ENCODE assay signal across 8 cellular contexts in genomic region chr10:87342704-87343258, GRCh38. TPM values are rescaled to one million over a fixed set of nuclear protein-coding genes. Genes with fewer than 3 reads are reported as not detected.
DNase-seq lines count a peak whose midpoint lies in the region; ATAC-seq lines count a peak whose summit lies in the region.
"Not testable (repeated sequence)": the region's sequence is repeated elsewhere in the genome, so short reads cannot be mapped to it uniquely, and the experiment has no call there.

No MANE protein-coding gene starts in this region.

- peak overlapping the region; percentile 87 for H3K27ac ChIP-seq in epithelial cell of prostate

- peak; percentile 78 for ATAC-seq in GM21515 (IDR thresholded peaks at IDR 0.05; ENCODE audit: unreplicated experiment)

- DNase-seq in DMS 273 (lab: John Stamatoyannopoulos, UW; ENCODE audit: unreplicated experiment) = peak; percentile 85
- peak in 70 of 76 experiments; percentile 2 to 83 (median 66) for DNase-seq in HUDEP-2 (lab: John Stamatoyannopoulos, UW; ENCODE audit: unreplicated experiment in 76 of 76)
- peak; percentile 93 for DNase-seq in OCI-M1 (lab: John Stamatoyannopoulos, UW)
- DNase-seq in activated T-cell treated with anti-CD3 and anti-CD28 coated beads for 24 hours (ENCODE audit: low read depth) = peak; percentile 79
- DNase-seq in epithelial cell of prostate (ENCODE audit: low read depth, low spot score) = not testable (repeated sequence)
- DNase-seq in mucosa of gallbladder (ENCODE audit: low spot score) = peak; percentile 83
- DNase-seq in stimulated activated CD8-positive, alpha-beta memory T cell treated with anti-CD3 and anti-CD28 coated beads, Interleukin-15, amount 100 ng/mL, for 48 hours (ENCODE audit: low read depth in 2 of 2) = peak; percentile 72 to 73

RNA-seq across cellular contexts. Expression of gene NUTM2D, which starts 14.8 kb away (rescaled TPM):
- total RNA-seq in mucosa of gallbladder = 7.2 TPM
